In genomic region chr11:9005087-9005486, GRCh38 we compare ENCODE assay signal across 1 cellular context.
TF ChIP-seq lines count a peak whose summit lies in the region.

No MANE protein-coding gene starts in this region.

TF ChIP-seq in H1, 55 proteins besides CTCF, POLR2A, EP300 and RAD21:
- TF ChIP-seq GABPA (IDR thresholded peaks at IDR 0.05; ENCODE audit: borderline replicate concordance, insufficient read depth, low read length) (no peak), POLR2AphosphoS5 (IDR thresholded peaks at IDR 0.05; ENCODE audit: low read depth, low read length) (no peak), RBBP5 (IDR thresholded peaks at IDR 0.05; ENCODE audit: borderline replicate concordance, low read depth, low read length) (no peak), ATF2 (IDR thresholded peaks at IDR 0.05; ENCODE audit: low read length) (no peak), SP4 (IDR thresholded peaks at IDR 0.05; ENCODE audit: low read length) (no peak), KDM4A (IDR thresholded peaks at IDR 0.05; ENCODE audit: low read depth, low read length, severe bottlenecking) (no peak), RXRA (IDR thresholded peaks at IDR 0.05; ENCODE audit: insufficient read depth, low read depth, low read length) (no peak), JUN (IDR thresholded peaks at IDR 0.05; ENCODE audit: low read depth, low read length) (no peak), KDM1A (IDR thresholded peaks at IDR 0.05; ENCODE audit: borderline replicate concordance, low read length) (no peak), CTBP2 (IDR thresholded peaks at IDR 0.05; ENCODE audit: borderline replicate concordance, insufficient read depth, insufficient read length, low read length) (no peak), HDAC2 (IDR thresholded peaks at IDR 0.05; ENCODE audit: borderline replicate concordance in 1 of 2, low read depth in 2 of 2, low read length in 2 of 2) (no peak), SIN3A (conservative IDR thresholded peaks at IDR 0.05 in 1 of 2, IDR thresholded peaks at IDR 0.05 in 1 of 2; ENCODE audit: low read depth in 1 of 2, low read length in 2 of 2) (no peak), FOSL1 (IDR thresholded peaks at IDR 0.05; ENCODE audit: insufficient read depth, low read depth, low read length) (no peak), USF2 (IDR thresholded peaks at IDR 0.05; ENCODE audit: low read length) (no peak), GTF2F1 (IDR thresholded peaks at IDR 0.05; ENCODE audit: borderline replicate concordance, low read depth, low read length) (no peak), SIX5 (IDR thresholded peaks at IDR 0.05; ENCODE audit: low read depth, low read length) (no peak), CBX8 (IDR thresholded peaks at IDR 0.05; ENCODE audit: borderline replicate concordance, low read depth, low read length) (no peak), EZH2 (IDR thresholded peaks at IDR 0.05; ENCODE audit: low read depth, low read length, severe bottlenecking) (no peak), ZNF274 (IDR thresholded peaks at IDR 0.05; ENCODE audit: borderline replicate concordance, extremely low read depth, low read length) (no peak), SRF (IDR thresholded peaks at IDR 0.05; ENCODE audit: low read depth, low read length) (no peak)
TF ChIP-seq in H1: peak in this region for 0.
